In genomic region chr10:73625884-73626753, GRCh38 we compare ENCODE assay signal across 8 cellular contexts. TPM values are rescaled to one million over a fixed set of nuclear protein-coding genes. Genes with fewer than 3 reads are reported as not detected.
DNase-seq lines count a peak whose midpoint lies in the region; ATAC-seq and TF ChIP-seq lines count a peak whose summit lies in the region.

No MANE protein-coding gene starts in this region.

- peak overlapping the region; percentile 88 for H3K4me3 ChIP-seq in CD4-positive, CD25-positive, alpha-beta regulatory T cell (ENCODE audit: low read depth, low read length)
- peak overlapping the region; percentile 87 for H3K4me3 ChIP-seq in lower leg skin (ENCODE audit: low read depth, poor library complexity, severe bottlenecking)

- peak overlapping the region; percentile 81 for H3K27ac ChIP-seq in CD4-positive, CD25-positive, alpha-beta regulatory T cell (ENCODE audit: insufficient read depth, low read length, poor library complexity, severe bottlenecking)

- CTCF ChIA-PET in activated CD4-positive, alpha-beta memory T cell treated with anti-CD3 and anti-CD28 coated beads for 36 hours (lab: Charles Lee): interaction anchor here (0.6 to 2.0 kb wide), 4 partner anchors 10 to 96 kb away, joined by 3 to 9 read pairs (median 4); no protein-coding TSS in a partner anchor

- peaks cover 10 to 28% (median 14%) of the 10 kb centered on the region in 4 donors for H3K4me1 Mint-ChIP-seq in CD4-positive, CD25-positive, alpha-beta regulatory T cell
- peaks cover 17% of the 10 kb centered on the region for H3K4me1 Mint-ChIP-seq in activated CD4-positive, alpha-beta memory T cell treated with anti-CD3 and anti-CD28 coated beads for 36 hours (ENCODE audit: low read depth)

- H3K27me3 ChIP-seq in CD4-positive, CD25-positive, alpha-beta regulatory T cell (ENCODE audit: control insufficient read depth, insufficient read depth, low read length): no peaks in the 10 kb centered on the region

- peaks cover 19% of the 10 kb centered on the region for H3K4me1 ChIP-seq in CD4-positive, CD25-positive, alpha-beta regulatory T cell (ENCODE audit: control insufficient read depth, insufficient read depth, low read length, poor library complexity, severe bottlenecking)

- TF ChIP-seq POLR2A in lower leg skin (IDR thresholded peaks at IDR 0.05): peak in 1 of 2 donors; percentile 12

- H3K36me3 ChIP-seq in CD4-positive, CD25-positive, alpha-beta regulatory T cell (ENCODE audit: control insufficient read depth, insufficient read depth, low read length): no peaks in the 10 kb centered on the region

- H3K27ac Mint-ChIP-seq in CD4-positive, CD25-positive, alpha-beta regulatory T cell: peak overlapping the region; percentile 97 to 99 (median 98)
- peak overlapping the region; percentile 93 for H3K27ac Mint-ChIP-seq in activated CD4-positive, alpha-beta memory T cell treated with anti-CD3 and anti-CD28 coated beads for 36 hours

- peak overlapping the region; percentile 89 to 95 (median 92) for H3K4me3 Mint-ChIP-seq in CD4-positive, CD25-positive, alpha-beta regulatory T cell
- peak overlapping the region; percentile 94 for H3K4me3 Mint-ChIP-seq in activated CD4-positive, alpha-beta memory T cell treated with anti-CD3 and anti-CD28 coated beads for 36 hours

- DNase-seq in CD4-positive, CD25-positive, alpha-beta regulatory T cell: peak; percentile 92 to 98 (median 93)
- DNase-seq in NCI-H774 (lab: John Stamatoyannopoulos, UW) (peak; percentile 95), ecto neural progenitor cell (ENCODE audit: low spot score) (peak; percentile 93), lower leg skin (ENCODE audit: low spot score in 2 of 2) (peak; percentile 95 to 98)
- peak; percentile 96 for DNase-seq in activated CD4-positive, alpha-beta memory T cell treated with anti-CD3 and anti-CD28 coated beads for 36 hours
- DNase-seq in stimulated activated CD4-positive, alpha-beta T cell treated with anti-CD3 and anti-CD28 coated beads, Interleukin-4, amount 100 ng/mL, for 4 hours: peak; percentile 84 to 94

- intact Hi-C loops in activated CD4-positive, alpha-beta memory T cell treated with anti-CD3 and anti-CD28 coated beads for 36 hours (cut with micrococcal nuclease): loop anchor here (1.0 to 10.0 kb wide), 4 partner anchors 99 to 379 kb away; partner anchors contain the start of genes ANXA7 and DNAJC9
- intact Hi-C loops in lower leg skin (cut with DNase I; ENCODE audit: low total_unique reads): loop anchor here (5.0 kb wide), 1 partner anchor 94 kb away; no protein-coding TSS in a partner anchor

- peak; percentile 98 for ATAC-seq in CD4-positive, CD25-positive, alpha-beta regulatory T cell (ENCODE audit: low read depth in 2 of 2)
- ATAC-seq in GM19438 (IDR thresholded peaks at IDR 0.05; ENCODE audit: low read depth, unreplicated experiment) (peak; percentile 96), HG03571 (IDR thresholded peaks at IDR 0.05; ENCODE audit: unreplicated experiment) (peak; percentile 98)

- H3K36me3 Mint-ChIP-seq in CD4-positive, CD25-positive, alpha-beta regulatory T cell: no peaks in the 10 kb centered on the region
- H3K36me3 Mint-ChIP-seq in activated CD4-positive, alpha-beta memory T cell treated with anti-CD3 and anti-CD28 coated beads for 36 hours: peaks cover 3% of the 10 kb centered on the region

- no peaks in the 10 kb centered on the region for H3K9me3 Mint-ChIP-seq in CD4-positive, CD25-positive, alpha-beta regulatory T cell
- no peaks in the 10 kb centered on the region for H3K9me3 Mint-ChIP-seq in activated CD4-positive, alpha-beta memory T cell treated with anti-CD3 and anti-CD28 coated beads for 36 hours

- no peaks in the 10 kb centered on the region for H3K27me3 Mint-ChIP-seq in CD4-positive, CD25-positive, alpha-beta regulatory T cell
- no peaks in the 10 kb centered on the region for H3K27me3 Mint-ChIP-seq in activated CD4-positive, alpha-beta memory T cell treated with anti-CD3 and anti-CD28 coated beads for 36 hours

- POLR2A ChIA-PET in activated CD4-positive, alpha-beta memory T cell treated with anti-CD3 and anti-CD28 coated beads for 36 hours (lab: Charles Lee): interaction anchor here (0.6 to 1.0 kb wide), 3 partner anchors 66 to 529 kb away, joined by 3 to 5 read pairs (median 3); no protein-coding TSS in a partner anchor

- no peak for TF ChIP-seq CTCF in lower leg skin (IDR thresholded peaks at IDR 0.05)

- no peaks in the 10 kb centered on the region for H3K9me3 ChIP-seq in CD4-positive, CD25-positive, alpha-beta regulatory T cell (ENCODE audit: control insufficient read depth in 2 of 2, low read length in 2 of 2)

- 1 to 2% methylated on average over 39 to 41 of the region's 42 CpGs for WGBS in lower leg skin, 2 donors

RNA-seq across cellular contexts. Expression of gene MYOZ1, which starts 15.2 kb away (rescaled TPM):
- total RNA-seq in CD4-positive, CD25-positive, alpha-beta regulatory T cell: not detected
- polyA plus RNA-seq in CD4-positive, CD25-positive, alpha-beta regulatory T cell: not detected
- not detected for total RNA-seq in activated CD4-positive, alpha-beta memory T cell treated with anti-CD3 and anti-CD28 coated beads for 36 hours
- 1 to 10 TPM in 1 of 4 donors, under 1 TPM in 2, not detected in 1; 0.27 to 1.4 (median 0.78) TPM for total RNA-seq in lower leg skin

RNA-seq across cellular contexts. Expression of gene SYNPO2L, which starts 29.7 kb away (rescaled TPM):
- not detected for total RNA-seq in CD4-positive, CD25-positive, alpha-beta regulatory T cell
- not detected for polyA plus RNA-seq in CD4-positive, CD25-positive, alpha-beta regulatory T cell
- not detected for total RNA-seq in activated CD4-positive, alpha-beta memory T cell treated with anti-CD3 and anti-CD28 coated beads for 36 hours
- total RNA-seq in lower leg skin: not detected

RNA-seq across cellular contexts. Expression of gene USP54, which starts 35.0 kb away (rescaled TPM):
- 4.2 TPM for total RNA-seq in CD4-positive, CD25-positive, alpha-beta regulatory T cell
- polyA plus RNA-seq in CD4-positive, CD25-positive, alpha-beta regulatory T cell: 1 to 10 TPM in 3 of 4 donors, under 1 TPM in 1; 0.84 to 1.5 (median 1.0) TPM
- 1 to 10 TPM; 4.9 to 5.3 TPM for total RNA-seq in activated CD4-positive, alpha-beta memory T cell treated with anti-CD3 and anti-CD28 coated beads for 36 hours
- 10 to 100 TPM; 54.0 to 83.5 (median 65.8) TPM for total RNA-seq in lower leg skin

Comparison
In these comparisons a context has a peak if more than half of its experiments do, and no peak if none do; other contexts are left out.
1. Peak in every context shown above with its lines: DNase-seq, ATAC-seq, H3K4me3 ChIP-seq and H3K27ac ChIP-seq.
2. RNA of gene USP54, which starts 35.0 kb away (total RNA-seq): 54.0 to 83.5 TPM in lower leg skin; 4.9 to 5.3 TPM in activated CD4-positive, alpha-beta memory T cell treated with anti-CD3 and anti-CD28 coated beads for 36 hours and 4.2 TPM in CD4-positive, CD25-positive, alpha-beta regulatory T cell (single experiment); every median in the first group is over 4 times any median in the second.